ENCODE assay signal across 7 cellular contexts in the genomic region with DNA sequence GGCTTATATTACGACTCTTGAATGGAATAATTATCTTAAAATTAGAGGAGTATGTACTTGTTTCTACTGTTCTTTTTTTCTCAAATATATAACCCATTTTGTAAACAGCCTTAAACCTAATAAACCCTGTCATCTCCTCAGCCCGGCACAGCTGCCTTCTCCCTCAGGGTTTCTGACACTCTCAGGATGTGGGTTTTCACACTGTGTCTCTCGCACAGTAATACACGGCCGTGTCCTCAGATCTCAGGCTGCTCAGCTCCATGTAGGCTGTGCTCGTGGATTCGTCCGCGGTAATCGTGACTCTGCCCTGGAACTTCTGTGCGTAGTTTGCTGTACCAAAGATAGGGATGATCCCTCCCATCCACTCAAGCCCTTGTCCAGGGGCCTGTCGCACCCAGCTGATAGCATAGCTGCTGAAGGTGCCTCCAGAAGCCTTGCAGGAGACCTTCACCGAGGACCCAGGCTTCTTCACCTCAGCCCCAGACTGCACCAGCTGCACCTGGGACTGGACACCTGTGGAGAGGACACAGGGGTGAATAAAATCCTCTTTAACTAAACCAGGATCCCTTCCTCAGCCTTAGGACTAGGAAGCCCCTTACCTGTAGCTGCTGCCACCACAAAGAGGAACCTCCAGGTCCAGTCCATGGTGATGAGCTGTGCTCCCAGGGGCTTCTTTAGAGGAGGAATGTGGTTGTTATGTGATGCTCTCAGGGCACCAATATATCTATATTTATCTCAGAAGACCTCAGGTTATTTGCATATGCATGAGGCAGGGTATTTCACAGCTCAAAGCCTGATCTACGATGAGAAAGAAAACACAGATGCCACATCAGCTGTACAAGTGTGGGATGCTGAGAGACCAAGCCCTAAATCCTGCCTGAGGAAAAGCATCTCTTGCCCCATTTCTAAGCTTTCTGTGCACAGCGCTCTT.
DNase-seq lines count a peak whose midpoint lies in the region; ATAC-seq, FAIRE-seq and TF ChIP-seq lines count a peak whose summit lies in the region.
"Not testable (repeated sequence)": the region's sequence is repeated elsewhere in the genome, so short reads cannot be mapped to it uniquely, and the experiment has no call there.

No MANE protein-coding gene starts in this region.

- TF ChIP-seq POLR2A in GM12891 (IDR thresholded peaks at IDR 0.05; ENCODE audit: low read depth, low read length) = not testable (repeated sequence)

- not testable (repeated sequence) for H3K36me3 ChIP-seq in OCI-LY1 (ENCODE audit: insufficient read depth, low read length)

- peak; percentile 49 for ATAC-seq in GM21447 (IDR thresholded peaks at IDR 0.05; ENCODE audit: unreplicated experiment)
- peak; percentile 63 for ATAC-seq in HG03354 (IDR thresholded peaks at IDR 0.05; ENCODE audit: poor library complexity, severe bottlenecking, unreplicated experiment)
- peak; percentile 83 to 89 for ATAC-seq in naive B cell (ENCODE audit: low read depth in 2 of 2)

- H3K4me3 ChIP-seq in OCI-LY1 (ENCODE audit: low read depth, low read length, poor library complexity, severe bottlenecking) = peak overlapping the region; percentile 27

- not testable (repeated sequence) for H3K27ac Mint-ChIP-seq in activated CD4-positive, alpha-beta memory T cell treated with anti-CD3 and anti-CD28 coated beads, Interleukin-2, amount 10 ng/mL, durations not matched to agents 7 days and 5 days; naive B cell

- H3K9me3 ChIP-seq in OCI-LY1 (ENCODE audit: low read length) = not testable (repeated sequence)

- not testable (repeated sequence) for TF ChIP-seq CTCF in OCI-LY1 (IDR thresholded peaks at IDR 0.05; ENCODE audit: low read length)

- not testable (repeated sequence) for H4K20me1 ChIP-seq in OCI-LY1 (ENCODE audit: insufficient read depth, low read length)

- H3K27me3 Mint-ChIP-seq in activated CD4-positive, alpha-beta memory T cell treated with anti-CD3 and anti-CD28 coated beads, Interleukin-2, amount 10 ng/mL, durations not matched to agents 7 days and 5 days = peaks cover 22% of the 10 kb centered on the region
- H3K27me3 Mint-ChIP-seq in naive B cell = not testable (repeated sequence)

- FAIRE-seq in GM12891 (lab: Jason Lieb, UNC) = not testable (repeated sequence)

- H3K27me3 ChIP-seq in OCI-LY1 (ENCODE audit: insufficient read depth, low read length) = not testable (repeated sequence)

- peaks cover 22% of the 10 kb centered on the region for H3K4me1 Mint-ChIP-seq in activated CD4-positive, alpha-beta memory T cell treated with anti-CD3 and anti-CD28 coated beads, Interleukin-2, amount 10 ng/mL, durations not matched to agents 7 days and 5 days
- H3K4me1 Mint-ChIP-seq in naive B cell = peaks cover 3 to 35% (median 13%) of the 10 kb centered on the region in 3 donors

- H3K9me3 Mint-ChIP-seq in activated CD4-positive, alpha-beta memory T cell treated with anti-CD3 and anti-CD28 coated beads, Interleukin-2, amount 10 ng/mL, durations not matched to agents 7 days and 5 days; naive B cell: not testable (repeated sequence)

- H3K9me2 ChIP-seq in OCI-LY1 (ENCODE audit: low read depth, low read length) = not testable (repeated sequence)

- peaks cover 35% of the 10 kb centered on the region for H3K4me1 ChIP-seq in OCI-LY1 (ENCODE audit: insufficient read depth, low read length, severe bottlenecking)

- CTCF ChIA-PET in activated CD4-positive, alpha-beta memory T cell treated with anti-CD3 and anti-CD28 coated beads, Interleukin-2, amount 10 ng/mL, durations not matched to agents 7 days and 5 days (lab: Charles Lee) = not testable (repeated sequence)

- not testable (repeated sequence) for H3K79me2 ChIP-seq in OCI-LY1 (ENCODE audit: insufficient read depth, low read length)

- H3K4me2 ChIP-seq in OCI-LY1 (ENCODE audit: low read length) = not testable (repeated sequence)

- H2AFZ ChIP-seq in OCI-LY1 (ENCODE audit: low read length) = not testable (repeated sequence)

- H3K36me3 Mint-ChIP-seq in activated CD4-positive, alpha-beta memory T cell treated with anti-CD3 and anti-CD28 coated beads, Interleukin-2, amount 10 ng/mL, durations not matched to agents 7 days and 5 days (ENCODE audit: low read depth); naive B cell: not testable (repeated sequence)

- H3F3A ChIP-seq in OCI-LY1 (ENCODE audit: insufficient read depth, low read length) = not testable (repeated sequence)

- not testable (repeated sequence) for H3K9ac ChIP-seq in OCI-LY1 (ENCODE audit: low read length)

- H3K4me3 Mint-ChIP-seq in activated CD4-positive, alpha-beta memory T cell treated with anti-CD3 and anti-CD28 coated beads, Interleukin-2, amount 10 ng/mL, durations not matched to agents 7 days and 5 days = not testable (repeated sequence)
- peak overlapping the region in 3 of 8 donors; percentile 36 to 77 (median 54) for H3K4me3 Mint-ChIP-seq in naive B cell

- not testable (repeated sequence) for H3K27ac ChIP-seq in OCI-LY1 (ENCODE audit: low read depth, low read length, poor library complexity, severe bottlenecking)

- POLR2A ChIA-PET in activated CD4-positive, alpha-beta memory T cell treated with anti-CD3 and anti-CD28 coated beads, Interleukin-2, amount 10 ng/mL, durations not matched to agents 7 days and 5 days (lab: Charles Lee) = not testable (repeated sequence)

- DNase-seq in GM12891 (ENCODE audit: insufficient read length, low spot score); naive B cell: not testable (repeated sequence)
- peak; percentile 24 for DNase-seq in activated CD4-positive, alpha-beta memory T cell treated with anti-CD3 and anti-CD28 coated beads, Interleukin-2, amount 10 ng/mL, durations not matched to agents 7 days and 5 days
- peak; percentile 35 for DNase-seq in activated gamma-delta T cell treated with Interleukin-2 at 50 U/mL for 16 hours

TF ChIP-seq in GM12891, 5 proteins besides CTCF, POLR2A, EP300 and RAD21:
- TF ChIP-seq POU2F2 (IDR thresholded peaks at IDR 0.05; ENCODE audit: low read depth, low read length) = peak; percentile 89; the same call in 1 of the 2 replicates
